ENCODE assay signal across 9 cellular contexts in the genomic region with DNA sequence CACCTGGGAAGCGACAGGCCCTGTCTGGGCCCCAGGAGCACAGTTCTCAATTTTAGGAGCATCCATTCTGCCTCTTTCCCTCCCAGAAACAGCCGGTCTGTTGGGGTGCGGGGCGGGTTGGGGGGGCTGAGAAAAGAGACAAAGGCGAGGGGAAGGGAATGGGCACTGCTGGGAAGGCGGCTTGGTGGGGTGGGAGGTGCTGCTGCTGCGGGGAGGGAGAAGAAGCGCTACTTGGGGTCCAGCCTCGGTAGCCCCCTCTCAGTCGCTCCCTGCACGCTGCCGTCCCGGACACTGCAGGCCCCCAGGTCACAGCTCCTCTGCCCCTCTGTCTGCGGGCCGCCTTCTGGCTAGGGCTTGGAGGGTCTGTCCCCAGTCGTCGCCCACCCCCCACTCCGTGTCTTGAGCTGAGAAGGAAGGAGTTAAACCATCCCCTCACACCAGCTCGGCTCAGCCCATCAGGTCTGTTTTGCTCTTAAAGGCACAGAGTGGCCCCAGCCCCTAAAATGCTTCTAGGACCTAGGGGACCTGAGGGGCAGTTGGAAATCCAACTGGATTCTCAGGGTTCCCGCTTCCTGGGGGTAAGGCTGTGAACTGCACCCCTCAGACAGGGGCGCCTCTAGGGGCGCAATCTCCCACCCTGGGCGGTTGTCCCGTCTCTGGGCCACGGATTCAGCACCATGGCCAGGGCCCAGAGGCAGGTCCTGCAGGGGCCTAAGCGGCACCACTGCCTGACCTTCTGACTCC. TPM values are rescaled to one million over a fixed set of nuclear protein-coding genes. Genes with fewer than 3 reads are reported as not detected.
A peak's percentile ranks its signal among the peaks of the same experiment; 100 is the strongest.
DNase-seq lines count a peak whose midpoint lies in the region; ATAC-seq and TF ChIP-seq lines count a peak whose summit lies in the region.
"Had no signal": no experiment of that assay in that cellular context is flagged by ENCODE, and none has a peak within 500 bp of the region (broad histone marks: within the 10 kb centered on the region; RNA-seq: fewer than 3 reads in every experiment).

No MANE protein-coding gene starts in this region.

- no peaks in the 10 kb centered on the region for H3K36me3 ChIP-seq in HEK293 (ENCODE audit: control insufficient read depth in 2 of 2, insufficient read depth in 1 of 2, low read length in 2 of 2)
- no peaks in the 10 kb centered on the region for H3K36me3 ChIP-seq in sigmoid colon
- no peaks in the 10 kb centered on the region for H3K36me3 ChIP-seq in PC-3 (ENCODE audit: low read depth, low read length)

- intact Hi-C loops in Right ventricle myocardium superior (cut with DNase I), result no loop called here
- intact Hi-C loops in sigmoid colon (cut with DNase I), result no loop called here
- intact Hi-C loops in PC-3 (cut with micrococcal nuclease), result no loop called here

- no TSS peak for BruUV-seq in PC-3 (replicated peaks; lab: Mats Ljungman, UMichigan)

- no peak for TF ChIP-seq POLR2A in sigmoid colon (IDR thresholded peaks at IDR 0.05)

- DNase-seq in AG04449 (ENCODE audit: low read depth, low spot score), result no peak
- DNase-seq in activated CD4-positive, alpha-beta T cell treated with anti-CD3 and anti-CD28 coated beads, Interleukin-2, amount 50 U/mL, for 1 hour, result peak; percentile 16
- peak; percentile 57 for DNase-seq in Right ventricle myocardium superior
- no peak for DNase-seq in sigmoid colon
- no peak for DNase-seq in PC-3
- DNase-seq in hepatic stellate cell (ENCODE audit: low spot score), result no peak

- POLR2A ChIA-PET in AG04449 (lab: Yijun Ruan, JAX), result no interaction called here
- POLR2A ChIA-PET in HEK293 (lab: Yijun Ruan, JAX), result no interaction called here
- POLR2A ChIA-PET in PC-3 (lab: Charles Lee; ENCODE audit: unreplicated experiment), result no interaction called here

- peaks cover 0 to 21% (median 0%) of the 10 kb centered on the region in 3 donors for H3K27me3 ChIP-seq in sigmoid colon
- peaks cover 2% of the 10 kb centered on the region; the same call in 1 of the 2 replicates for H3K27me3 ChIP-seq in PC-3 (ENCODE audit: low read length)

- no peak overlapping the region for H3K4me2 ChIP-seq in PC-3 (ENCODE audit: low read length)

- H2AFZ ChIP-seq in PC-3 (ENCODE audit: low read length), result no peak overlapping the region

- TF ChIP-seq EP300 in sigmoid colon (IDR thresholded peaks at IDR 0.05), result no peak

- 23 to 75% methylated on average over 26 of the region's 26 CpGs for WGBS in sigmoid colon, 2 donors

- H3K9me2 ChIP-seq in PC-3 (replicated peaks; ENCODE audit: low read length), result no peaks in the 10 kb centered on the region

- no peaks in the 10 kb centered on the region for H3K79me2 ChIP-seq in PC-3 (ENCODE audit: low read length)

- H3K4me3 ChIP-seq in AG04449 (ENCODE audit: low read depth, low read length) (no peak overlapping the region), HEK293 (ENCODE audit: low read depth, low read length) (no peak overlapping the region), sigmoid colon (peak overlapping the region in 3 of 4 donors; percentile 14 to 39 (median 31)), PC-3 (ENCODE audit: low read length) (no peak overlapping the region)

- peak; percentile 87 for ATAC-seq in Right ventricle myocardium superior (ENCODE audit: poor library complexity)
- ATAC-seq in HG02970 (IDR thresholded peaks at IDR 0.05; ENCODE audit: low FRiP score, unreplicated experiment), result no peak
- ATAC-seq in PC-3, result no peak

- TF ChIP-seq CTCF in AG04449 (IDR thresholded peaks at IDR 0.05; ENCODE audit: insufficient read depth, low read length, missing control alignments) (peak; percentile 54), HEK293 (tag by site-specific recombination; IDR thresholded peaks at IDR 0.05) (peak; percentile 69; the same call in 1 of the 2 replicates), sigmoid colon (IDR thresholded peaks at IDR 0.05) (no peak), PC-3 (conservative IDR thresholded peaks at IDR 0.05; ENCODE audit: low read depth, low read length) (no peak)

- H3K27ac ChIP-seq in HEK293 (ENCODE audit: extremely low read depth, low read depth, low read length) (no peak overlapping the region), sigmoid colon (no peak overlapping the region), PC-3 (ENCODE audit: low read length) (no peak overlapping the region)

- H3K9me3 ChIP-seq in HEK293 (ENCODE audit: control insufficient read depth, insufficient read depth, low read depth, low read length), result no peaks in the 10 kb centered on the region
- H3K9me3 ChIP-seq in sigmoid colon, result no peaks in the 10 kb centered on the region
- H3K9me3 ChIP-seq in PC-3 (ENCODE audit: low read length), result no peaks in the 10 kb centered on the region

- CTCF ChIA-PET in AG04449 (lab: Yijun Ruan, JAX) (interaction anchor here (1.0 to 1.2 kb wide), 2 partner anchors 63 kb away, joined by 4 read pairs; a partner anchor contains a TSS), HEK293 (lab: Yijun Ruan, JAX) (no interaction called here), PC-3 (lab: Charles Lee) (no interaction called here)

- no peaks in the 10 kb centered on the region for H4K20me1 ChIP-seq in PC-3 (ENCODE audit: low read length)

- H3K9ac ChIP-seq in PC-3 (ENCODE audit: low read length), result no peak overlapping the region

- H3K4me1 ChIP-seq in HEK293 (ENCODE audit: control insufficient read depth, insufficient read depth, low read length) (no peaks in the 10 kb centered on the region), sigmoid colon (peaks cover 0 to 15% (median 11%) of the 10 kb centered on the region in 4 donors), PC-3 (ENCODE audit: insufficient read depth, low read length) (no peaks in the 10 kb centered on the region)

- no peaks in the 10 kb centered on the region for H3F3A ChIP-seq in PC-3 (ENCODE audit: low read length, unreplicated experiment)

TF ChIP-seq in HEK293, 187 proteins besides CTCF, POLR2A, EP300 and RAD21:
- TF ChIP-seq KLF1 (tag by site-specific recombination; IDR thresholded peaks at IDR 0.05), result no peak
- TF ChIP-seq, protein P1, sequence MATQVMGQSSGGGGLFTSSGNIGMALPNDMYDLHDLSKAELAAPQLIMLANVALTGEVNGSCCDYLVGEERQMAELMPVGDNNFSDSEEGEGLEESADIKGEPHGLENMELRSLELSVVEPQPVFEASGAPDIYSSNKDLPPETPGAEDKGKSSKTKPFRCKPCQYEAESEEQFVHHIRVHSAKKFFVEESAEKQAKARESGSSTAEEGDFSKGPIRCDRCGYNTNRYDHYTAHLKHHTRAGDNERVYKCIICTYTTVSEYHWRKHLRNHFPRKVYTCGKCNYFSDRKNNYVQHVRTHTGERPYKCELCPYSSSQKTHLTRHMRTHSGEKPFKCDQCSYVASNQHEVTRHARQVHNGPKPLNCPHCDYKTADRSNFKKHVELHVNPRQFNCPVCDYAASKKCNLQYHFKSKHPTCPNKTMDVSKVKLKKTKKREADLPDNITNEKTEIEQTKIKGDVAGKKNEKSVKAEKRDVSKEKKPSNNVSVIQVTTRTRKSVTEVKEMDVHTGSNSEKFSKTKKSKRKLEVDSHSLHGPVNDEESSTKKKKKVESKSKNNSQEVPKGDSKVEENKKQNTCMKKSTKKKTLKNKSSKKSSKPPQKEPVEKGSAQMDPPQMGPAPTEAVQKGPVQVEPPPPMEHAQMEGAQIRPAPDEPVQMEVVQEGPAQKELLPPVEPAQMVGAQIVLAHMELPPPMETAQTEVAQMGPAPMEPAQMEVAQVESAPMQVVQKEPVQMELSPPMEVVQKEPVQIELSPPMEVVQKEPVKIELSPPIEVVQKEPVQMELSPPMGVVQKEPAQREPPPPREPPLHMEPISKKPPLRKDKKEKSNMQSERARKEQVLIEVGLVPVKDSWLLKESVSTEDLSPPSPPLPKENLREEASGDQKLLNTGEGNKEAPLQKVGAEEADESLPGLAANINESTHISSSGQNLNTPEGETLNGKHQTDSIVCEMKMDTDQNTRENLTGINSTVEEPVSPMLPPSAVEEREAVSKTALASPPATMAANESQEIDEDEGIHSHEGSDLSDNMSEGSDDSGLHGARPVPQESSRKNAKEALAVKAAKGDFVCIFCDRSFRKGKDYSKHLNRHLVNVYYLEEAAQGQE (tag by site-specific recombination; IDR thresholded peaks at IDR 0.05), result peak; percentile 98
- TF ChIP-seq ZNF600 (tag by site-specific recombination; IDR thresholded peaks at IDR 0.05), result 0 out of 2 replicates have a peak, but pooled peaks have one; percentile 17
- 0 out of 2 replicates have a peak, but pooled peaks have one; percentile 12 for TF ChIP-seq ZBTB17 (tag by site-specific recombination; IDR thresholded peaks at IDR 0.05)
- no peak for TF ChIP-seq ZNF529 (tag by site-specific recombination; IDR thresholded peaks at IDR 0.05; ENCODE audit: insufficient replicate concordance)
- TF ChIP-seq REPIN1 (tag by site-specific recombination; IDR thresholded peaks at IDR 0.05; ENCODE audit: low read depth), result no peak
- no peak for TF ChIP-seq ZSCAN30 (tag by site-specific recombination; IDR thresholded peaks at IDR 0.05)
- TF ChIP-seq ZNF610 (tag by site-specific recombination; IDR thresholded peaks at IDR 0.05; ENCODE audit: borderline replicate concordance), result no peak

RNA-seq across cellular contexts. Expression of a gene that starts 0.7 kb away (rescaled TPM):
- total RNA-seq in Right ventricle myocardium superior (not detected), sigmoid colon (1 to 10 TPM in 2 of 4 donors, under 1 TPM in 1, not detected in 1; 0.36 to 1.4 (median 1.3) TPM), PC-3 (2014; rRNA removed) (not detected in 2 replicates)
- under 1 TPM in 2 of 3 donors, not detected in 1; 0.20 to 0.60 TPM for polyA plus RNA-seq in sigmoid colon
- total RNA-seq: subcutaneous adipose tissue had no signal

RNA-seq across cellular contexts. Expression of a gene that starts 37.3 kb away (rescaled TPM):
- total RNA-seq in Right ventricle myocardium superior, result 32.8 TPM
- 10 to 100 TPM; 47.4 to 90.5 (median 61.5) TPM for total RNA-seq in sigmoid colon
- 10 to 100 TPM; 28.5 to 39.8 (median 37.2) TPM for polyA plus RNA-seq in sigmoid colon
- 29.0 and 34.8 TPM in 2 replicates for total RNA-seq in PC-3 (2014; rRNA removed)

Comparison
In these comparisons a context has a peak if more than half of its experiments do, and no peak if none do; other contexts are left out.
1. DNase-seq: peak in activated CD4-positive, alpha-beta T cell treated with anti-CD3 and anti-CD28 coated beads, Interleukin-2, amount 50 U/mL, for 1 hour (single experiment) and Right ventricle myocardium superior (single experiment); none in AG04449 (single experiment), sigmoid colon (single experiment), PC-3 (single experiment) and hepatic stellate cell (single experiment).
2. H3K4me3 ChIP-seq: peak in sigmoid colon (3 of 4); none in AG04449 (single experiment), HEK293 (single experiment) and PC-3 (single experiment).
3. CTCF ChIP-seq: peak in AG04449 (single experiment) and HEK293 (single experiment); none in sigmoid colon (0 of 4) and PC-3 (single experiment).